In the genomic region with DNA sequence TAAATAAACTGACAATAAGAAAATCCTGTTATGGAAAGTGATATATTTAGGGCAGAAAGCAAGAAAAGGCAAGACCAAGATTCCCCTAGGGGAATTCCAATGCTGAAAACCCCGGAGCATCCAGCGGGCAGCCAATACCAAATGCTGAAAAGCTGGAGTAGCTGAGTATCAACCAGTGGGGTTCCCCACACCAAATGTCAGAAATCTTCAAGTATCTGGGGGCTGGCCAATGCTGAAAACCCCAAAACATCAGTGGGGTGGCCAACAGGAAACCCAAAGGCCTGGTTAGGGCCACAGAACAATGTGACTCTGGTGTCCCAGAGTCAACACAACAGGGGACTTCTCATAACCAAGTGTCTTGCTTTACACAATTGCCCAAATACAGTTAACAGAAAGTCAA, we compare ENCODE assay signal across 13 cellular contexts.
"Had no signal": no experiment of that assay in that cellular context is flagged by ENCODE, and none has a peak within 500 bp of the region (broad histone marks: within the 10 kb centered on the region; RNA-seq: fewer than 3 reads in every experiment).

No MANE protein-coding gene starts in this region.

- ATAC-seq: left lung, right lobe of liver had no signal

- DNase-seq: activated CD4-positive, alpha-beta T cell treated with anti-CD3 and anti-CD28 coated beads, Interleukin-2, amount 50 U/mL, for 1 hour; activated naive CD4-positive, alpha-beta T cell treated with anti-CD3 and anti-CD28 coated beads, Interleukin-2, amount 50 U/mL, for 16 hours; adrenal gland; caudate nucleus; colonic mucosa; foreskin melanocyte; head of caudate nucleus; left lung; nucleus accumbens; right lobe of liver; stimulated activated CD4-positive, alpha-beta T cell treated with anti-CD3 and anti-CD28 coated beads, Interleukin-2, amount 100 ng/mL, for 24 hours; stimulated activated naive CD4-positive, alpha-beta T cell; upper lobe of left lung had no signal
